1 cellular context compared by ENCODE assay signal in the genomic region with DNA sequence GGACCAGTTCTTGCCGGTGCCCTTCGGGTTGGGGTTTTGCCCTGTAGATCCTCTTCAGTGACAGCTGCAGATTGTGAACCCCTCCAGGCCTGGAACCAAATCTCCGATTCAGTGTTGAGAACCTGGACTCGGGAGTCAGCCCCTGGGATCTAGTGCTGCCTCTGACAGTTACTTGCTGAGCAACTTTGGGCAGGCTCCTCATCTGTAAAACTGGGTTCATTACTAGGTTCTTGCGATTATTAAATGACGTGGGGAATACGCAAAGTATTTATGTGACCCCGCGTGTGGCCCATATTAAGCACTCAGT.
A peak's percentile ranks its signal among the peaks of the same experiment; 100 is the strongest.
TF ChIP-seq lines count a peak whose summit lies in the region.

No MANE protein-coding gene starts in this region.

TF ChIP-seq in K562, 482 proteins besides CTCF, POLR2A, EP300 and RAD21 (continued from another document and continues in another):
- TF ChIP-seq ELF4 (CRISPR knock-in tag; IDR thresholded peaks at IDR 0.05) = no peak
- 0 out of 2 replicates have a peak, but pooled peaks have one; percentile 8 for TF ChIP-seq ZKSCAN8 (CRISPR knock-in tag; IDR thresholded peaks at IDR 0.05)
- TF ChIP-seq DIDO1 (tag; IDR thresholded peaks at IDR 0.05; ENCODE audit: low read depth) = no peak
- TF ChIP-seq ZNF551 (CRISPR knock-in tag; IDR thresholded peaks at IDR 0.05) = 0 out of 2 replicates have a peak, but pooled peaks have one; percentile 51
- no peak for TF ChIP-seq ZNF561 (CRISPR knock-in tag; conservative IDR thresholded peaks at IDR 0.05)
- no peak for TF ChIP-seq RBM34 (IDR thresholded peaks at IDR 0.05; ENCODE audit: borderline replicate concordance, insufficient read depth, low read length)
- peak in 1 of 2 experiments; percentile 56; a peak in 1 of 4 replicates for TF ChIP-seq NRF1 (conservative IDR thresholded peaks at IDR 0.05 in 1 of 2, IDR thresholded peaks at IDR 0.05 in 1 of 2)
- no peak for TF ChIP-seq HMBOX1 (IDR thresholded peaks at IDR 0.05)
- no peak for TF ChIP-seq SMARCE1 (IDR thresholded peaks at IDR 0.05)
- TF ChIP-seq, protein P1, sequence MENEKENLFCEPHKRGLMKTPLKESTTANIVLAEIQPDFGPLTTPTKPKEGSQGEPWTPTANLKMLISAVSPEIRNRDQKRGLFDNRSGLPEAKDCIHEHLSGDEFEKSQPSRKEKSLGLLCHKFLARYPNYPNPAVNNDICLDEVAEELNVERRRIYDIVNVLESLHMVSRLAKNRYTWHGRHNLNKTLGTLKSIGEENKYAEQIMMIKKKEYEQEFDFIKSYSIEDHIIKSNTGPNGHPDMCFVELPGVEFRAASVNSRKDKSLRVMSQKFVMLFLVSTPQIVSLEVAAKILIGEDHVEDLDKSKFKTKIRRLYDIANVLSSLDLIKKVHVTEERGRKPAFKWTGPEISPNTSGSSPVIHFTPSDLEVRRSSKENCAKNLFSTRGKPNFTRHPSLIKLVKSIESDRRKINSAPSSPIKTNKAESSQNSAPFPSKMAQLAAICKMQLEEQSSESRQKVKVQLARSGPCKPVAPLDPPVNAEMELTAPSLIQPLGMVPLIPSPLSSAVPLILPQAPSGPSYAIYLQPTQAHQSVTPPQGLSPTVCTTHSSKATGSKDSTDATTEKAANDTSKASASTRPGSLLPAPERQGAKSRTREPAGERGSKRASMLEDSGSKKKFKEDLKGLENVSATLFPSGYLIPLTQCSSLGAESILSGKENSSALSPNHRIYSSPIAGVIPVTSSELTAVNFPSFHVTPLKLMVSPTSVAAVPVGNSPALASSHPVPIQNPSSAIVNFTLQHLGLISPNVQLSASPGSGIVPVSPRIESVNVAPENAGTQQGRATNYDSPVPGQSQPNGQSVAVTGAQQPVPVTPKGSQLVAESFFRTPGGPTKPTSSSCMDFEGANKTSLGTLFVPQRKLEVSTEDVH (IDR thresholded peaks at IDR 0.05; ENCODE audit: low read depth, partially characterized antibody) = peak; percentile 4
- TF ChIP-seq, protein P2, sequence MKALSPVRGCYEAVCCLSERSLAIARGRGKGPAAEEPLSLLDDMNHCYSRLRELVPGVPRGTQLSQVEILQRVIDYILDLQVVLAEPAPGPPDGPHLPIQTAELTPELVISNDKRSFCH (CRISPR knock-in tag; IDR thresholded peaks at IDR 0.05) = no peak
- TF ChIP-seq, protein P2 (tag; IDR thresholded peaks at IDR 0.05) = peak; percentile 7; the same call in 1 of the 2 replicates
- TF ChIP-seq TBP (optimal IDR thresholded peaks at IDR 0.05; ENCODE audit: low read depth, low read length) = no peak
- TF ChIP-seq NCOR1 (IDR thresholded peaks at IDR 0.05) = 0 out of 2 replicates have a peak, but pooled peaks have one; percentile 0
- TF ChIP-seq ZNF398 (CRISPR knock-in tag; IDR thresholded peaks at IDR 0.05) = no peak
- 0 out of 2 replicates have a peak, but pooled peaks have one; percentile 25 for TF ChIP-seq HMGXB4 (CRISPR knock-in tag; IDR thresholded peaks at IDR 0.05)
- TF ChIP-seq ZNF77 (CRISPR knock-in tag; IDR thresholded peaks at IDR 0.05) = no peak
- no peak for TF ChIP-seq ARNT (IDR thresholded peaks at IDR 0.05)
- no peak for TF ChIP-seq SIN3A (IDR thresholded peaks at IDR 0.05; ENCODE audit: borderline replicate concordance in 2 of 2, control insufficient read depth in 1 of 2, low read depth in 2 of 2, low read length in 2 of 2)
- TF ChIP-seq ZNF146 (CRISPR knock-in tag; IDR thresholded peaks at IDR 0.05; ENCODE audit: unreplicated experiment) = no peak
- no peak for TF ChIP-seq TFAM (CRISPR knock-in tag; conservative IDR thresholded peaks at IDR 0.05)
- TF ChIP-seq, protein P3, sequence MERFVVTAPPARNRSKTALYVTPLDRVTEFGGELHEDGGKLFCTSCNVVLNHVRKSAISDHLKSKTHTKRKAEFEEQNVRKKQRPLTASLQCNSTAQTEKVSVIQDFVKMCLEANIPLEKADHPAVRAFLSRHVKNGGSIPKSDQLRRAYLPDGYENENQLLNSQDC (CRISPR knock-in tag; IDR thresholded peaks at IDR 0.05) = no peak
- TF ChIP-seq MXI1 (IDR thresholded peaks at IDR 0.05; ENCODE audit: low read depth, low read length) = no peak
- 0 out of 2 replicates have a peak, but pooled peaks have one; percentile 20 for TF ChIP-seq ZNF655 (CRISPR knock-in tag; IDR thresholded peaks at IDR 0.05)
- 0 out of 2 replicates have a peak, but pooled peaks have one; percentile 1 for TF ChIP-seq ZNF263 (CRISPR knock-in tag; IDR thresholded peaks at IDR 0.05; ENCODE audit: borderline replicate concordance)
- TF ChIP-seq FOXA1 (IDR thresholded peaks at IDR 0.05; ENCODE audit: borderline replicate concordance) = no peak
- TF ChIP-seq ZNF311 (CRISPR knock-in tag; IDR thresholded peaks at IDR 0.05) = no peak
- TF ChIP-seq ZNF699 (CRISPR knock-in tag; IDR thresholded peaks at IDR 0.05; ENCODE audit: insufficient replicate concordance) = no peak
- no peak for TF ChIP-seq ZNF140 (CRISPR knock-in tag; IDR thresholded peaks at IDR 0.05)
- peak; percentile 59 for TF ChIP-seq PHF8 (IDR thresholded peaks at IDR 0.05; ENCODE audit: borderline replicate concordance, low read length)
- 0 out of 2 replicates have a peak, but pooled peaks have one; percentile 51 for TF ChIP-seq SMARCA4 (IDR thresholded peaks at IDR 0.05)
- 0 out of 2 replicates have a peak, but pooled peaks have one; percentile 2 for TF ChIP-seq ERF (CRISPR knock-in tag; IDR thresholded peaks at IDR 0.05)
- peak in 1 of 2 experiments; percentile 6; a peak in 1 of 4 replicates for TF ChIP-seq FOXK2 (conservative IDR thresholded peaks at IDR 0.05 in 1 of 2, IDR thresholded peaks at IDR 0.05 in 1 of 2; ENCODE audit: low read depth in 2 of 2)
- no peak for TF ChIP-seq ATF1 (CRISPR knock-in tag; IDR thresholded peaks at IDR 0.05)
- TF ChIP-seq ATF1 (tag; IDR thresholded peaks at IDR 0.05) = peak; percentile 2; the same call in 1 of the 2 replicates
- TF ChIP-seq ZNF644 (tag; IDR thresholded peaks at IDR 0.05; ENCODE audit: low read depth) = no peak
- no peak for TF ChIP-seq SIN3B (IDR thresholded peaks at IDR 0.05; ENCODE audit: low read depth)
- no peak for TF ChIP-seq PURB (CRISPR knock-in tag; IDR thresholded peaks at IDR 0.05; ENCODE audit: low read depth)
- no peak for TF ChIP-seq RCOR1 (IDR thresholded peaks at IDR 0.05; ENCODE audit: borderline replicate concordance in 1 of 2, low read depth in 2 of 2, low read length in 2 of 2)
- no peak for TF ChIP-seq ETS2 (tag; IDR thresholded peaks at IDR 0.05; ENCODE audit: borderline replicate concordance, poor library complexity, severe bottlenecking)
